In the genomic region with DNA sequence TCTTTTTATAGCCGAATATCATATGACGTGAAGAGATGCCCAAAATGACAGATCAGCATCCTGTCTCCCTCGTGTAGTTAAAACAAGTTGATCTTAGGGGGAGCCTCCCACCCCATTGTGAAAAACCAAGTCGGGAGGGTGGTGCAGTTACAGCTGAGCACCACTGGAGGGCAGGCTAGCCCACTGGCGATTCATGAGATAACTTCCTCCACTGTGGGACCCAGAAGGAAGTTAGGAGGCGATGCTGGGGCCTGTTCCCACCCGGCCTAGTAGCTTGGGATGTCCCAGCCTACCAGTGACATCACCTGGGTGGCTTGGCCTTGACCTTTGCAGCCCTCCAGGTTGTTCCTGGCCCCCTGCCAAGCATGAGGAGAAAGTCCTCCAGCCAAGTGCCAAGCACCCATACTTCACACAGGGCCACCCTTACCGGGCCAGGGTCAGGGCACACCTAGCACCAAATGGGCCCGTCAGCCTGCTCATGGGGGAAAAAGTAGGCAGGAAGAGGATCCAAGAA, we compare ENCODE assay signal across 1 cellular context.
TF ChIP-seq lines count a peak whose summit lies in the region.

No MANE protein-coding gene starts in this region.

TF ChIP-seq in IMR-90, 13 proteins besides CTCF, POLR2A, EP300 and RAD21:
- TF ChIP-seq USF2 (IDR thresholded peaks at IDR 0.05; ENCODE audit: low read depth, low read length) (no peak), MAZ (IDR thresholded peaks at IDR 0.05; ENCODE audit: borderline replicate concordance, low read depth, low read length) (peak; percentile 45; the same call in 1 of the 2 replicates), BHLHE40 (IDR thresholded peaks at IDR 0.05; ENCODE audit: low read depth, low read length) (no peak), SMC3 (IDR thresholded peaks at IDR 0.05; ENCODE audit: low read depth, low read length) (peak; percentile 87)
TF ChIP-seq in IMR-90: peak in this region for 2.
